ENCODE assay signal across 8 cellular contexts in the genomic region with DNA sequence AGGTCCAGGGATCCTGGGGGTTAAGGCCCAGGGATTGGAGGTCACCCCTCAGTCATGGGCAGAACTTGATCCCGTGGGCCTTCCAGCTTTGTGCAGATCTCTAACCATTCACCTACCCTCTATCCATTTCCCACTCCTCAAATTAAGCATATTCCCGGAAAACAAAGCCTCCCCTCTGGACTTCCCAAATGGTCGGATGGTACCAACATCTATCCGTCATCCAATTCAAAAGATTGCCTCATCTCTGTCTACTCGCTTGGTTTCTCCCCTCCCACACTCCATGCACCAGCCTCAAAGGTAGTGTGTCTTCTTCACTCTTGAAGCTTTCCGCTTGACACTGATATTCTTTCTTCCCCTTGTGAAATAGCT. TPM values are rescaled to one million over a fixed set of nuclear protein-coding genes. Genes with fewer than 3 reads are reported as not detected.
DNase-seq lines count a peak whose midpoint lies in the region; ATAC-seq, FAIRE-seq and TF ChIP-seq lines count a peak whose summit lies in the region.

No MANE protein-coding gene starts in this region.

- H4K8ac ChIP-seq in H1 (ENCODE audit: extremely low read depth, insufficient read depth, low read length), result no peak overlapping the region

- no peak overlapping the region for H3K56ac ChIP-seq in H1 (replicated peaks; ENCODE audit: insufficient read length, low read depth, low read length)

- no peak for TF ChIP-seq CTCF in GM12875 (IDR thresholded peaks at IDR 0.05; ENCODE audit: borderline replicate concordance, insufficient read depth, low read depth, low read length)
- TF ChIP-seq CTCF in Panc1 (IDR thresholded peaks at IDR 0.05), result peak; percentile 26
- TF ChIP-seq CTCF in H1 (IDR thresholded peaks at IDR 0.05; ENCODE audit: control extremely low read depth in 1 of 3, insufficient read depth in 1 of 3, low read depth in 1 of 3, low read length in 3 of 3), result no peak

- CTCF ChIA-PET in Panc1 (lab: Charles Lee), result interaction anchor here (0.6 kb wide), 1 partner anchor 86 kb away, joined by 3 read pairs; no protein-coding TSS in a partner anchor
- CTCF ChIA-PET in H1 (lab: Charles Lee; ENCODE audit: partially characterized antibody), result interaction anchor here (0.7 to 1.5 kb wide), 6 partner anchors 9 to 87 kb away, joined by 3 to 7 read pairs (median 4); no protein-coding TSS in a partner anchor

- no peak overlapping the region for H2BK5ac ChIP-seq in H1 (ENCODE audit: low read depth, low read length)

- H2AK5ac ChIP-seq in H1 (ENCODE audit: low read depth, low read length), result no peak overlapping the region

- no peak overlapping the region for H3K14ac ChIP-seq in H1 (ENCODE audit: insufficient read length)

- no peak overlapping the region for H3K18ac ChIP-seq in H1 (ENCODE audit: extremely low read depth, low read length)

- in situ Hi-C loops in Panc1 (cut with HindIII; ENCODE audit: low pct_unique_long_range_greater_than_20kb, low sequenced_read_pairs), result no loop called here

- H3K36me3 ChIP-seq in Panc1 (ENCODE audit: control insufficient read depth, insufficient read depth, low read length) (no peaks in the 10 kb centered on the region), H1 (ENCODE audit: control insufficient read depth in 2 of 4, insufficient read depth in 4 of 4, low read length in 3 of 4) (no peaks in the 10 kb centered on the region)

- TF ChIP-seq RAD21 in H1 (IDR thresholded peaks at IDR 0.05 in 1 of 2, conservative IDR thresholded peaks at IDR 0.05 in 1 of 2; ENCODE audit: low read depth in 2 of 2, low read length in 2 of 2), result no peak

- no peaks in the 10 kb centered on the region for H3K79me1 ChIP-seq in H1 (ENCODE audit: low read depth, low read length)

- no peaks in the 10 kb centered on the region; the same call in 1 of the 2 replicates for H3K23me2 ChIP-seq in H1 (ENCODE audit: low read depth, low read length)

- peak overlapping the region; percentile 82 for H3K27ac ChIP-seq in Panc1 (ENCODE audit: low read length)
- no peak overlapping the region for H3K27ac ChIP-seq in H1 (ENCODE audit: low read depth, low read length)

- no peak for TF ChIP-seq EP300 in H1 (IDR thresholded peaks at IDR 0.05; ENCODE audit: borderline replicate concordance in 1 of 2, low read depth in 2 of 2, low read length in 2 of 2)

- ATAC-seq in Panc1, result no peak

- no peak overlapping the region for H3K9ac ChIP-seq in H1 (replicated peaks in 1 of 4; ENCODE audit: extremely low read depth in 1 of 4, low read depth in 3 of 4, low read length in 3 of 4)

- H2AFZ ChIP-seq in H1 (ENCODE audit: low read length), result peak overlapping the region; percentile 89; the same call in 1 of the 2 replicates

- no peak overlapping the region for H3K4ac ChIP-seq in H1 (replicated peaks; ENCODE audit: insufficient read length, low read depth, low read length)

- no peak overlapping the region for H3K23ac ChIP-seq in H1 (ENCODE audit: insufficient read length)

- BruUV-seq in Panc1 (replicated peaks; lab: Mats Ljungman, UMichigan), result no TSS peak

- no peak overlapping the region for H4K91ac ChIP-seq in H1 (replicated peaks; ENCODE audit: insufficient read length, low read length)

- FAIRE-seq in H1 (lab: Jason Lieb, UNC), result no peak

- no peak overlapping the region for H2BK120ac ChIP-seq in H1 (replicated peaks; ENCODE audit: low read depth, low read length)

- H2BK20ac ChIP-seq in H1 (ENCODE audit: low read length), result no peak overlapping the region

- no peak overlapping the region for H2BK12ac ChIP-seq in H1 (ENCODE audit: low read depth, low read length)

- no peaks in the 10 kb centered on the region for H3K9me3 ChIP-seq in Panc1 (ENCODE audit: control insufficient read depth, insufficient read depth, low read depth, low read length)
- H3K9me3 ChIP-seq in H1 (ENCODE audit: insufficient read depth in 2 of 2, low read depth in 1 of 2, low read length in 1 of 2), result no peaks in the 10 kb centered on the region

- H3K4me3 ChIP-seq in GM12875 (ENCODE audit: low read depth, low read length), result peak overlapping the region; percentile 39
- peak overlapping the region; percentile 20 to 48 for H3K4me3 ChIP-seq in Panc1 (ENCODE audit: low read depth in 2 of 2, low read length in 2 of 2)
- no peak overlapping the region for H3K4me3 ChIP-seq in H1 (ENCODE audit: extremely low read depth in 1 of 4, insufficient read depth in 2 of 4, low read depth in 3 of 4, low read length in 4 of 4)
- peak overlapping the region; percentile 30 for H3K4me3 ChIP-seq in skeletal muscle cell (ENCODE audit: low read depth, low read length)

- H4K20me1 ChIP-seq in H1 (replicated peaks in 1 of 2; ENCODE audit: control insufficient read depth in 1 of 2, insufficient read depth in 2 of 2, low read length in 2 of 2), result no peaks in the 10 kb centered on the region

- H3K27me3 ChIP-seq in Panc1 (ENCODE audit: control insufficient read depth, insufficient read depth, low read length), result no peaks in the 10 kb centered on the region
- no peaks in the 10 kb centered on the region for H3K27me3 ChIP-seq in H1 (replicated peaks in 1 of 4; ENCODE audit: control insufficient read depth in 3 of 4, extremely low read depth in 1 of 4, insufficient read depth in 3 of 4, low read length in 3 of 4)

- DNase-seq in Panc1 (ENCODE audit: low read depth, low spot score) (no peak), H1 (ENCODE audit: low read depth in 1 of 2, low spot score in 2 of 2) (no peak), skeletal muscle cell (ENCODE audit: low read depth) (no peak), NCI-H1105 treated with DMSO at 0.1 percent for 48 hours (lab: John Stamatoyannopoulos, UW) (no peak), nucleus accumbens (lab: John Stamatoyannopoulos, UW) (no peak)
- DNase-seq in activated effector memory CD4-positive, alpha-beta T cell treated with anti-CD3 and anti-CD28 coated beads, Interleukin-2, amount 50 U/mL, for 16 hours, result no peak
- no peak for DNase-seq in stimulated activated CD4-positive, alpha-beta T cell treated with anti-CD3 and anti-CD28 coated beads, Interleukin-2, amount 100 ng/mL, for 48 hours

- no peak for TF ChIP-seq POLR2A in H1 (IDR thresholded peaks at IDR 0.05; ENCODE audit: control extremely low read depth in 1 of 2, low read depth in 2 of 2, low read length in 2 of 2)

- H3K4me1 ChIP-seq in Panc1 (ENCODE audit: control insufficient read depth, insufficient read depth, low read length) (no peaks in the 10 kb centered on the region), H1 (replicated peaks in 1 of 4; ENCODE audit: control insufficient read depth in 3 of 4, insufficient read depth in 4 of 4, low read length in 3 of 4) (no peaks in the 10 kb centered on the region)

- no peak overlapping the region for H2BK15ac ChIP-seq in H1 (ENCODE audit: low read length)

- peaks cover 0 to 16% of the 10 kb centered on the region in 2 experiments; a peak in 1 of 4 replicates for H3K79me2 ChIP-seq in H1 (ENCODE audit: control insufficient read depth in 1 of 2, insufficient read depth in 2 of 2, low read length in 2 of 2)

- POLR2A ChIA-PET in Panc1 (lab: Charles Lee), result no interaction called here
- POLR2A ChIA-PET in H1 (lab: Charles Lee; ENCODE audit: partially characterized antibody), result no interaction called here

- 61% methylated on average over 6 of the region's 6 CpGs; no CpG with 5 or more reads in 1 of the 2 experiments for WGBS in H1 (ENCODE audit: extremely low coverage in 1 of 2, insufficient coverage in 1 of 2, insufficient read length in 1 of 2, insufficient replicate concordance in 2 of 2, low coverage in 1 of 2, low lambda C conversion rate in 2 of 2, missing lambda C conversion rate in 1 of 2), 2 experiments

- intact Hi-C loops in Panc1 (cut with micrococcal nuclease; ENCODE audit: unreplicated experiment), result no loop called here

- H4K5ac ChIP-seq in H1 (ENCODE audit: insufficient read length, low read depth, low read length), result no peak overlapping the region

- no peak overlapping the region for H3K4me2 ChIP-seq in H1 (ENCODE audit: insufficient read depth in 1 of 2, low read depth in 2 of 2, low read length in 2 of 2)

TF ChIP-seq in H1, 55 proteins besides CTCF, POLR2A, EP300 and RAD21:
- no peak for TF ChIP-seq EZH2 (IDR thresholded peaks at IDR 0.05; ENCODE audit: low read depth, low read length, severe bottlenecking)
- TF ChIP-seq, protein P1, sequence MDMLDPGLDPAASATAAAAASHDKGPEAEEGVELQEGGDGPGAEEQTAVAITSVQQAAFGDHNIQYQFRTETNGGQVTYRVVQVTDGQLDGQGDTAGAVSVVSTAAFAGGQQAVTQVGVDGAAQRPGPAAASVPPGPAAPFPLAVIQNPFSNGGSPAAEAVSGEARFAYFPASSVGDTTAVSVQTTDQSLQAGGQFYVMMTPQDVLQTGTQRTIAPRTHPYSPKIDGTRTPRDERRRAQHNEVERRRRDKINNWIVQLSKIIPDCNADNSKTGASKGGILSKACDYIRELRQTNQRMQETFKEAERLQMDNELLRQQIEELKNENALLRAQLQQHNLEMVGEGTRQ (IDR thresholded peaks at IDR 0.05; ENCODE audit: low read length), result no peak
- TF ChIP-seq TAF1 (IDR thresholded peaks at IDR 0.05; ENCODE audit: low read depth, low read length), result 0 out of 2 replicates have a peak, but pooled peaks have one; percentile 3
TF ChIP-seq in H1: peak in this region for 1.

RNA-seq across cellular contexts. Expression of gene BCLAF3, which starts 0.5 kb away (rescaled TPM):
- 6.0 TPM for total RNA-seq in Panc1 (2021; ENCODE audit: unreplicated experiment)
- 4.1 TPM for polyA plus RNA-seq in Panc1 (2012; ENCODE audit: insufficient read length)
- 8.4 and 9.0 TPM in 2 replicates for total RNA-seq in H1 (2021; fragmentation: NEBNext Ultra II Directional; extraction: Animal tissue kit (Norgen Biotek cat#: 25700))
- polyA plus RNA-seq in H1 (2011; rRNA removed), result 0.85 and 1.3 TPM in 2 replicates
- polyA plus RNA-seq in H1 (2011; cell fraction: cytosol; rRNA removed), result 2.3 TPM
- polyA plus RNA-seq in H1 (2011; cell fraction: nucleus; rRNA removed), result 2.1 TPM
- polyA plus RNA-seq in H1 (2012, experiment 1 of 2), result 2.9 to 4.3 TPM (median 3.6 TPM) in 4 replicates
- 0.24 TPM for polyA plus RNA-seq in H1 (2012, experiment 2 of 2)
- polyA plus RNA-seq in H1 (2013, experiment 1 of 2), result 5.2 TPM
- polyA plus RNA-seq in H1 (2013, experiment 2 of 2), result 4.3 TPM
- 1.6 and 3.0 TPM in 2 replicates for polyA minus RNA-seq in H1 (2011; rRNA and poly(A)+ RNA removed)
- polyA minus RNA-seq in H1 (2011; cell fraction: cytosol; rRNA and poly(A)+ RNA removed), result 2.8 TPM
- 6.8 TPM for polyA minus RNA-seq in H1 (2011; cell fraction: nucleus; rRNA and poly(A)+ RNA removed)

Comparison
In these comparisons a context has a peak if more than half of its experiments do, and no peak if none do; other contexts are left out.
1. H3K4me3 ChIP-seq: peak in GM12875 (single experiment), Panc1 (2 of 2) and skeletal muscle cell (single experiment); none in H1 (0 of 4).